ENCODE assay signal across 8 cellular contexts in the genomic region with DNA sequence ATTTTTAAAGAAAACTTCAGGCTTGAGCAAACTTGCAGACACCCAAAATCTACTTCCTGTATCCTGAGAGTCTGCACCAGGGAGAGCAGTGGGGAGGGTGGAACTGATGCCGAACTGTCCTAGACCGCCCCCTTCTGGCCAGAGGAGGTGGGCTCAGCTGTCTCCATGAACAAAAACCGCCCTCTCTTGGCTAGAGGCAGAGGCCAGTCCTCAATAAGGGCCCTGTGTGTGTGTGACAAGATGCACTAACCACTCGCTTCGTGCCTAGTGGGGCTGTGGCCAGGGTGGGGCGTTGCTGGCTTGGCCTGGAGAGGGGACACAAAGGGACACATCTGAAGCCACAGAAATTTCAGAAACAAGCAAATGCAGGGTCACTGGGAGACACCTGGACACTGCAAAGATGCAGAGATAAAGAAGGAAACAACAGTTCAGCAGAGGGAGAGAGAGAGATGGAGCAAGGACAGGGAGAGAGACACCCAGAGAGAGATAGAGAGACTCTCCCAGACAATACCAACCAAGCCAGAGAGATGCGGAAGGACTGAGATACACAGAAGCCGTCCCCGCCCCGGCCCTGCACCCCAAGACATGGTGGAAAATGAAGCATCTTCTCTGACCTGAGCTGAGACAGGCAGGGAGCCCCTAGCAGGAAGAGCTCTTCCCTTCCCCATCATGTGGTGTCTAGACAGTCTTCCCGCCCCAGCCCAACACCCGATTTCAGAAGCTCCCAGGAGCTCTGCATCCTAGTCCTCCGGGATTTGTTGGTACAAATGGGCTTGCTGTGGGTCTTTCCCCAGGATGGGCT. TPM values are rescaled to one million over a fixed set of nuclear protein-coding genes. Genes with fewer than 3 reads are reported as not detected.
A peak's percentile ranks its signal among the peaks of the same experiment; 100 is the strongest.
DNase-seq lines count a peak whose midpoint lies in the region; ATAC-seq and TF ChIP-seq lines count a peak whose summit lies in the region.

No MANE protein-coding gene starts in this region.

- peak; percentile 93 for TF ChIP-seq CTCF in AG10803 (conservative IDR thresholded peaks at IDR 0.05; ENCODE audit: low read length)

- peak; percentile 74 for DNase-seq in AG10803 (ENCODE audit: low read depth)
- DNase-seq in NCI-H2196 (lab: John Stamatoyannopoulos, UW; ENCODE audit: unreplicated experiment): peak; percentile 50
- peak; percentile 60 for DNase-seq in activated CD4-positive, CD25-positive, alpha-beta regulatory T cell treated with anti-CD3 and anti-CD28 coated beads, Interleukin-2, amount 50 U/mL, for 16 hours (ENCODE audit: low read depth, low spot score)
- DNase-seq in central memory CD4-positive, alpha-beta T cell: peak; percentile 84
- peak; percentile 76 to 91 for DNase-seq in left colon
- DNase-seq in stimulated activated CD4-positive, alpha-beta T cell treated with anti-CD3 and anti-CD28 coated beads, Interleukin-4, amount 100 ng/mL, for 24 hours: peak; percentile 87

- peak; percentile 93 for ATAC-seq in GM18870 (IDR thresholded peaks at IDR 0.05; ENCODE audit: unreplicated experiment)
- ATAC-seq in HG03097 (IDR thresholded peaks at IDR 0.05; ENCODE audit: low FRiP score, unreplicated experiment): peak; percentile 98
- peak; percentile 96 for ATAC-seq in left colon

- intact Hi-C loops in left colon (cut with DNase I, micrococcal nuclease): loop anchor here in 1 of 2 donors (5.0 kb wide), 1 partner anchor 56 kb away; no protein-coding TSS in a partner anchor

- H3K4me3 ChIP-seq in AG10803 (ENCODE audit: low read length): no peak overlapping the region

RNA-seq across cellular contexts. Expression of gene FXYD4, which starts 22.7 kb away (rescaled TPM):
- not detected for total RNA-seq in left colon
